ENCODE assay signal across 16 cellular contexts in the genomic region with DNA sequence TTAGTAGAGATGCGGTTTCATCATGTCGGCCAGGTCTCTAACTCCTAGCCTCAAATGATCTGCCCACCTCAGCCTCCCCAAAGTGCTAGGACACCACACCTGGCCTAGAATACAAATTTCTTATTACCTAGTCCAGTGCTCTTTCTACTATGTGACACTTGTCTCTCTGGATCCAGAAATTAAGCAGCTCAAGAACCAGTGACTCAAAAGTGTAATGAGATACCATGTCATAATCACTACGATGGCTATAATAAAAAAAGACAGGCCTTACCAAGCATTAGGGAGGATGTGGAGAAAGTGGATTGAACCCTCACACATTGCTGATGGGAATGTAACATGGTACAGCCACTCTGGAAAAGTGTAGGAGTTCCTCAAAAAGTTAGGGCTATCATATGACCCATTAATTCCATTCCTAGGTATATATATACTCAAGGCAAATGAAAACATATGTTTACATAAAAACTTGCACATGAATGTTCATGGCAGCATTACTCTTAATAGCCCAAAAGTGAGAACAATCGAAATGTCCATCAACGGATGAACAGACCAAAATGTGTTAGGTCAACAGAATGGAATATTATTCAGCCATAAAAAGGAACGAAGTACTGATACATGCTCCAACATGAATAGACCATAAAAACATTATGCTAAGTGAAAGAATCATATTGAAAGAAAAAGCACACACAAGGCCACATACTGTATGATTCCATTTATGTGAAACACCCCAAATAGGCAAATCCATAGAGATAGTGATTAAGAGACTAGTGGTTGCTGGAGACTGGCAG. TPM values are rescaled to one million over a fixed set of nuclear protein-coding genes. Genes with fewer than 3 reads are reported as not detected.
A peak's percentile ranks its signal among the peaks of the same experiment; 100 is the strongest.
DNase-seq lines count a peak whose midpoint lies in the region; ATAC-seq and TF ChIP-seq lines count a peak whose summit lies in the region.
"Had no signal": no experiment of that assay in that cellular context is flagged by ENCODE, and none has a peak within 500 bp of the region (broad histone marks: within the 10 kb centered on the region; RNA-seq: fewer than 3 reads in every experiment).

No MANE protein-coding gene starts in this region.

- no peak overlapping the region for H3K4me3 Mint-ChIP-seq in activated CD4-positive, alpha-beta T cell treated with anti-CD3 and anti-CD28 coated beads, Interleukin-2, amount 10 ng/mL, durations not matched to agents 24 days and 14 days
- H3K4me3 Mint-ChIP-seq in activated CD4-positive, alpha-beta T cell treated with anti-CD3 and anti-CD28 coated beads for 36 hours, result no peak overlapping the region
- H3K4me3 Mint-ChIP-seq in CD8-positive, alpha-beta T cell, result no peak overlapping the region
- no peak overlapping the region for H3K4me3 Mint-ChIP-seq in neural crest cell
- H3K4me3 Mint-ChIP-seq: CD14-positive monocyte; CD8-positive, alpha-beta memory T cell had no signal

- peaks cover 4% of the 10 kb centered on the region for H3K9me3 Mint-ChIP-seq in activated CD4-positive, alpha-beta T cell treated with anti-CD3 and anti-CD28 coated beads, Interleukin-2, amount 10 ng/mL, durations not matched to agents 24 days and 14 days
- H3K9me3 Mint-ChIP-seq in activated CD4-positive, alpha-beta T cell treated with anti-CD3 and anti-CD28 coated beads for 36 hours (ENCODE audit: low read depth), result no peaks in the 10 kb centered on the region
- no peaks in the 10 kb centered on the region for H3K9me3 Mint-ChIP-seq in CD8-positive, alpha-beta T cell
- H3K9me3 Mint-ChIP-seq in neural crest cell, result no peaks in the 10 kb centered on the region
- H3K9me3 Mint-ChIP-seq: CD14-positive monocyte; CD8-positive, alpha-beta memory T cell had no signal

- intact Hi-C loops in activated CD4-positive, alpha-beta T cell treated with anti-CD3 and anti-CD28 coated beads, Interleukin-2, amount 10 ng/mL, durations not matched to agents 24 days and 14 days (cut with micrococcal nuclease), result no loop called here
- intact Hi-C loops in activated CD4-positive, alpha-beta T cell treated with anti-CD3 and anti-CD28 coated beads for 36 hours (cut with DNase I, micrococcal nuclease), result no loop called here
- intact Hi-C loops in CD8-positive, alpha-beta T cell (cut with DNase I, micrococcal nuclease), result no loop called here
- intact Hi-C loops in Right ventricle myocardium inferior (cut with DNase I), result no loop called here

- H3K27ac Mint-ChIP-seq in activated CD4-positive, alpha-beta T cell treated with anti-CD3 and anti-CD28 coated beads, Interleukin-2, amount 10 ng/mL, durations not matched to agents 24 days and 14 days, result no peak overlapping the region
- H3K27ac Mint-ChIP-seq in activated CD4-positive, alpha-beta T cell treated with anti-CD3 and anti-CD28 coated beads for 36 hours, result no peak overlapping the region
- H3K27ac Mint-ChIP-seq in CD8-positive, alpha-beta T cell, result peak overlapping the region; percentile 61
- peak overlapping the region; percentile 9 for H3K27ac Mint-ChIP-seq in neural crest cell (ENCODE audit: unreplicated experiment)

- H3K4me1 ChIP-seq in CD8-positive, alpha-beta T cell (ENCODE audit: insufficient read depth, low read length), result peaks cover 19% of the 10 kb centered on the region
- H3K4me1 ChIP-seq: Caco-2 had no signal

- TF ChIP-seq CTCF in CD8-positive, alpha-beta T cell (IDR thresholded peaks at IDR 0.05), result no peak
- no peak for TF ChIP-seq CTCF in neural crest cell (conservative IDR thresholded peaks at IDR 0.05)

- no peak overlapping the region for H3K4me3 ChIP-seq in CD8-positive, alpha-beta T cell (ENCODE audit: low read depth, low read length)

- H3K27me3 Mint-ChIP-seq in activated CD4-positive, alpha-beta T cell treated with anti-CD3 and anti-CD28 coated beads, Interleukin-2, amount 10 ng/mL, durations not matched to agents 24 days and 14 days, result no peaks in the 10 kb centered on the region
- H3K27me3 Mint-ChIP-seq in activated CD4-positive, alpha-beta T cell treated with anti-CD3 and anti-CD28 coated beads for 36 hours, result no peaks in the 10 kb centered on the region
- H3K27me3 Mint-ChIP-seq in CD8-positive, alpha-beta T cell (ENCODE audit: low read depth), result no peaks in the 10 kb centered on the region
- no peaks in the 10 kb centered on the region for H3K27me3 Mint-ChIP-seq in neural crest cell (ENCODE audit: low read depth)
- H3K27me3 Mint-ChIP-seq: CD8-positive, alpha-beta memory T cell had no signal

- H3K27me3 ChIP-seq in CD8-positive, alpha-beta T cell (ENCODE audit: insufficient read depth, low read length), result no peaks in the 10 kb centered on the region

- H3K36me3 Mint-ChIP-seq in activated CD4-positive, alpha-beta T cell treated with anti-CD3 and anti-CD28 coated beads, Interleukin-2, amount 10 ng/mL, durations not matched to agents 24 days and 14 days (ENCODE audit: low read depth), result peaks cover 60% of the 10 kb centered on the region
- peaks cover 53% of the 10 kb centered on the region for H3K36me3 Mint-ChIP-seq in activated CD4-positive, alpha-beta T cell treated with anti-CD3 and anti-CD28 coated beads for 36 hours (ENCODE audit: low read depth)
- peaks cover 79% of the 10 kb centered on the region for H3K36me3 Mint-ChIP-seq in CD8-positive, alpha-beta T cell
- H3K36me3 Mint-ChIP-seq in neural crest cell (ENCODE audit: low read depth), result peaks cover 13% of the 10 kb centered on the region

- no peaks in the 10 kb centered on the region for H3K9me3 ChIP-seq in CD8-positive, alpha-beta T cell (ENCODE audit: low read length)
- H3K9me3 ChIP-seq: Caco-2 had no signal

- peaks cover 34% of the 10 kb centered on the region for H3K36me3 ChIP-seq in CD8-positive, alpha-beta T cell (ENCODE audit: insufficient read depth, low read length)

- POLR2A ChIA-PET in activated CD4-positive, alpha-beta T cell treated with anti-CD3 and anti-CD28 coated beads for 36 hours (lab: Charles Lee), result no interaction called here
- POLR2A ChIA-PET in CD8-positive, alpha-beta T cell (lab: Charles Lee), result no interaction called here

- CTCF ChIA-PET in activated CD4-positive, alpha-beta T cell treated with anti-CD3 and anti-CD28 coated beads for 36 hours (lab: Charles Lee), result no interaction called here
- CTCF ChIA-PET in CD8-positive, alpha-beta T cell (lab: Charles Lee), result interaction anchor here (1.5 kb wide), 1 partner anchor 45 kb away, joined by 4 read pairs; no protein-coding TSS in a partner anchor

- H3K4me1 Mint-ChIP-seq in activated CD4-positive, alpha-beta T cell treated with anti-CD3 and anti-CD28 coated beads, Interleukin-2, amount 10 ng/mL, durations not matched to agents 24 days and 14 days, result peaks cover 25% of the 10 kb centered on the region
- peaks cover 29% of the 10 kb centered on the region for H3K4me1 Mint-ChIP-seq in activated CD4-positive, alpha-beta T cell treated with anti-CD3 and anti-CD28 coated beads for 36 hours
- H3K4me1 Mint-ChIP-seq in CD8-positive, alpha-beta T cell (ENCODE audit: low read depth), result peaks cover 23% of the 10 kb centered on the region
- peaks cover 15% of the 10 kb centered on the region for H3K4me1 Mint-ChIP-seq in neural crest cell
- H3K4me1 Mint-ChIP-seq: CD14-positive monocyte had no signal

- H3K27ac ChIP-seq in CD8-positive, alpha-beta T cell (ENCODE audit: low read depth, low read length), result no peak overlapping the region
- peak overlapping the region; percentile 29 for H3K27ac ChIP-seq in caudate nucleus (ENCODE audit: low read depth, low read length)
- H3K27ac ChIP-seq: HL-60 had no signal

- no peak for ATAC-seq in activated CD4-positive, alpha-beta T cell treated with anti-CD3 and anti-CD28 coated beads for 36 hours
- no peak for ATAC-seq in CD8-positive, alpha-beta T cell
- ATAC-seq in GM19397 (IDR thresholded peaks at IDR 0.05; ENCODE audit: unreplicated experiment), result no peak
- no peak for ATAC-seq in Right ventricle myocardium inferior

- DNase-seq in activated CD4-positive, alpha-beta T cell treated with anti-CD3 and anti-CD28 coated beads, Interleukin-2, amount 10 ng/mL, durations not matched to agents 24 days and 14 days, result peak; percentile 21
- no peak for DNase-seq in activated CD4-positive, alpha-beta T cell treated with anti-CD3 and anti-CD28 coated beads for 36 hours
- no peak for DNase-seq in CD8-positive, alpha-beta T cell
- no peak for DNase-seq in caudate nucleus (lab: John Stamatoyannopoulos, UW)
- DNase-seq in neural crest cell (ENCODE audit: low read depth, low spot score), result no peak
- DNase-seq in Right ventricle myocardium inferior (ENCODE audit: missing footprints), result no peak
- DNase-seq: Caco-2; CD8-positive, alpha-beta memory T cell; DND-41; GF-D8; HCEC 1CT had no signal

RNA-seq across cellular contexts. Expression of gene TEX38, which starts 8.3 kb away (rescaled TPM):
- total RNA-seq in activated CD4-positive, alpha-beta T cell treated with anti-CD3 and anti-CD28 coated beads, Interleukin-2, amount 10 ng/mL, durations not matched to agents 24 days and 14 days, result not detected in 2 replicates
- total RNA-seq in activated CD4-positive, alpha-beta T cell treated with anti-CD3 and anti-CD28 coated beads for 36 hours, result under 1 TPM in 1 of 2 experiments, not detected in 1; 0.18 TPM
- total RNA-seq in CD8-positive, alpha-beta T cell, result not detected
- 0.26 TPM in 1 of 2 replicates, not detected in the other for total RNA-seq in neural crest cell
- not detected for total RNA-seq in Right ventricle myocardium inferior
- total RNA-seq: A673; Caco-2; CD8-positive, alpha-beta memory T cell; H4 had no signal

RNA-seq across cellular contexts. Expression of gene ATPAF1, which starts 11.8 kb away (rescaled TPM):
- total RNA-seq in activated CD4-positive, alpha-beta T cell treated with anti-CD3 and anti-CD28 coated beads, Interleukin-2, amount 10 ng/mL, durations not matched to agents 24 days and 14 days, result 41.6 and 43.1 TPM in 2 replicates
- total RNA-seq in activated CD4-positive, alpha-beta T cell treated with anti-CD3 and anti-CD28 coated beads for 36 hours, result 10 to 100 TPM; 46.1 to 48.5 TPM
- total RNA-seq in CD8-positive, alpha-beta T cell, result 10 to 100 TPM in 1 of 2 experiments, 1 to 10 TPM in 1; 8.3 to 10.5 TPM
- total RNA-seq in neural crest cell (67.8 and 69.3 TPM in 2 replicates), Right ventricle myocardium inferior (191 TPM)

RNA-seq across cellular contexts. Expression of gene EFCAB14, which starts 38.9 kb away (rescaled TPM):
- 63.9 and 70.4 TPM in 2 replicates for total RNA-seq in activated CD4-positive, alpha-beta T cell treated with anti-CD3 and anti-CD28 coated beads, Interleukin-2, amount 10 ng/mL, durations not matched to agents 24 days and 14 days
- 10 to 100 TPM; 37.8 to 54.3 TPM for total RNA-seq in activated CD4-positive, alpha-beta T cell treated with anti-CD3 and anti-CD28 coated beads for 36 hours
- 10 to 100 TPM; 33.1 to 36.9 TPM for total RNA-seq in CD8-positive, alpha-beta T cell
- total RNA-seq in neural crest cell, result 33.1 and 33.2 TPM in 2 replicates
- total RNA-seq in Right ventricle myocardium inferior, result 53.2 TPM

Comparison
In these comparisons a context has a peak if more than half of its experiments do, and no peak if none do; other contexts are left out.
1. H3K27ac Mint-ChIP-seq: peak in CD8-positive, alpha-beta T cell (single experiment) and neural crest cell (single experiment); none in activated CD4-positive, alpha-beta T cell treated with anti-CD3 and anti-CD28 coated beads, Interleukin-2, amount 10 ng/mL, durations not matched to agents 24 days and 14 days (single experiment) and activated CD4-positive, alpha-beta T cell treated with anti-CD3 and anti-CD28 coated beads for 36 hours (single experiment).